Comparison of ENCODE assay signal across 1 cellular context in genomic region chr21:35025206-35026152, GRCh38.
TF ChIP-seq lines count a peak whose summit lies in the region.

No MANE protein-coding gene starts in this region.

TF ChIP-seq in K562, 482 proteins besides CTCF, POLR2A, EP300 and RAD21 (continued from another document):
- peak; percentile 21; the same call in 1 of the 2 replicates for TF ChIP-seq ZNF592 (IDR thresholded peaks at IDR 0.05)
- no peak for TF ChIP-seq ARID3A (IDR thresholded peaks at IDR 0.05; ENCODE audit: borderline replicate concordance, low read depth, low read length)
- TF ChIP-seq, protein P1, sequence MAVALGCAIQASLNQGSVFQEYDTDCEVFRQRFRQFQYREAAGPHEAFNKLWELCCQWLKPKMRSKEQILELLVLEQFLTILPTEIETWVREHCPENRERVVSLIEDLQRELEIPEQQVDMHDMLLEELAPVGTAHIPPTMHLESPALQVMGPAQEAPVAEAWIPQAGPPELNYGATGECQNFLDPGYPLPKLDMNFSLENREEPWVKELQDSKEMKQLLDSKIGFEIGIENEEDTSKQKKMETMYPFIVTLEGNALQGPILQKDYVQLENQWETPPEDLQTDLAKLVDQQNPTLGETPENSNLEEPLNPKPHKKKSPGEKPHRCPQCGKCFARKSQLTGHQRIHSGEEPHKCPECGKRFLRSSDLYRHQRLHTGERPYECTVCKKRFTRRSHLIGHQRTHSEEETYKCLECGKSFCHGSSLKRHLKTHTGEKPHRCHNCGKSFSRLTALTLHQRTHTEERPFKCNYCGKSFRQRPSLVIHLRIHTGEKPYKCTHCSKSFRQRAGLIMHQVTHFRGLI (CRISPR knock-in tag; IDR thresholded peaks at IDR 0.05): no peak
- no peak for TF ChIP-seq FOXP1 (CRISPR knock-in tag; IDR thresholded peaks at IDR 0.05)
- TF ChIP-seq ZZZ3 (IDR thresholded peaks at IDR 0.05): no peak
- no peak for TF ChIP-seq ETS2 (tag; IDR thresholded peaks at IDR 0.05; ENCODE audit: borderline replicate concordance, poor library complexity, severe bottlenecking)
- no peak for TF ChIP-seq THRAP3 (IDR thresholded peaks at IDR 0.05; ENCODE audit: borderline replicate concordance)
- TF ChIP-seq DACH1 (IDR thresholded peaks at IDR 0.05; ENCODE audit: partially characterized antibody): no peak
- TF ChIP-seq ATF4 (CRISPR knock-in tag; IDR thresholded peaks at IDR 0.05): 0 out of 2 replicates have a peak, but pooled peaks have one; percentile 9
- no peak for TF ChIP-seq ZNF830 (CRISPR knock-in tag; IDR thresholded peaks at IDR 0.05)
- TF ChIP-seq, protein P2, sequence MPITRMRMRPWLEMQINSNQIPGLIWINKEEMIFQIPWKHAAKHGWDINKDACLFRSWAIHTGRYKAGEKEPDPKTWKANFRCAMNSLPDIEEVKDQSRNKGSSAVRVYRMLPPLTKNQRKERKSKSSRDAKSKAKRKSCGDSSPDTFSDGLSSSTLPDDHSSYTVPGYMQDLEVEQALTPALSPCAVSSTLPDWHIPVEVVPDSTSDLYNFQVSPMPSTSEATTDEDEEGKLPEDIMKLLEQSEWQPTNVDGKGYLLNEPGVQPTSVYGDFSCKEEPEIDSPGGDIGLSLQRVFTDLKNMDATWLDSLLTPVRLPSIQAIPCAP (CRISPR knock-in tag; IDR thresholded peaks at IDR 0.05; ENCODE audit: borderline replicate concordance): no peak
- TF ChIP-seq CEBPB (tag; IDR thresholded peaks at IDR 0.05): peak; percentile 90
